Comparison of ENCODE assay signal across 1 cellular context in the genomic region with DNA sequence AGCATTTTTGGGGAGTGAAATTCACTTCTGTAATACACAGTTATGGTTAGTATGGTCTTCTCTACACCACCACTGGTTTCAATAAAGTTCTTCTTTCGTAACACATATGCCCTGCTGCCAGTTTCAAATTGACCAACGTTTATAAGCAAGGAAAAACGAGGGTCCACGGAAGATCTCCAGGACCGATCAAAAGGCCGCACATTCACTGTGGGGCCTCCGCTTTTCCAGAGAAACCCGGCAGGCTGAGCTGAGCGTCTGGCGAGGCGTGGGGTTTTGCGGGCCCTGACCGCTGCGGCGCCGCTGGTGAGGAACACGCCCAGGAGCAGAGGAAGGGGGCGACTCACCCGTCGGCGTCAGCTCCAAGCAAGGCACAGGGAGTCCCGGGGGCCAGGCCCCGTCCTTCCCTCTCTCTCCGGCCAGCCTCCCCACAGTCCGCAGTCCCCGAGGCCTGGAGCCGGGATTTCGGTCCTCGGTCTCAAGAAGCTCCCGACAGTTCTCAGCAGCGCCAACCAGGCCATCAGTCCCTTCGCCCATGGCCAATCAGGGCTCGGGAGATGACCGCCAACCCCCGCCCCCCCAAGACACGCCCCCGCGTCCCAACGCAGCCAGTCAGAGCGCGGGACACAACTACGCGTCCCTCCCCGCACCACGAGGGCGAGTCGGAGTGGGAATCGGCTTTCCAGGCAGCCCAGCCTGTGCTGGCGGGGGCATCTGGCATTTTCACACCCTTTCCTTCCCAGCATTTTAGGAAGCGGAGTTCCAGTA.
TF ChIP-seq lines count a peak whose summit lies in the region.

A gene with protein sequence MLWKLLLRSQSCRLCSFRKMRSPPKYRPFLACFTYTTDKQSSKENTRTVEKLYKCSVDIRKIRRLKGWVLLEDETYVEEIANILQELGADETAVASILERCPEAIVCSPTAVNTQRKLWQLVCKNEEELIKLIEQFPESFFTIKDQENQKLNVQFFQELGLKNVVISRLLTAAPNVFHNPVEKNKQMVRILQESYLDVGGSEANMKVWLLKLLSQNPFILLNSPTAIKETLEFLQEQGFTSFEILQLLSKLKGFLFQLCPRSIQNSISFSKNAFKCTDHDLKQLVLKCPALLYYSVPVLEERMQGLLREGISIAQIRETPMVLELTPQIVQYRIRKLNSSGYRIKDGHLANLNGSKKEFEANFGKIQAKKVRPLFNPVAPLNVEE (minus strand): TSS at position 522 of the 765 bp plus-strand sequence. CDS start 8,432 bp downstream, outside the sequence.

TF ChIP-seq in K562, 482 proteins besides CTCF, POLR2A, EP300 and RAD21 (continued from another document and continues in another):
- TF ChIP-seq ZNF175 (CRISPR knock-in tag; IDR thresholded peaks at IDR 0.05; ENCODE audit: low read depth) (no peak), FIP1L1 (IDR thresholded peaks at IDR 0.05; ENCODE audit: low read depth, low read length, poor library complexity, severe bottlenecking) (no peak), ZNF586 (CRISPR knock-in tag; conservative IDR thresholded peaks at IDR 0.05) (no peak), ZBTB1 (CRISPR knock-in tag; IDR thresholded peaks at IDR 0.05; ENCODE audit: borderline replicate concordance, low read depth) (peak; percentile 63; the same call in 1 of the 2 replicates), RAD51 (IDR thresholded peaks at IDR 0.05; ENCODE audit: borderline replicate concordance, low read depth) (no peak), GTF2A2 (tag; IDR thresholded peaks at IDR 0.05) (no peak), HMGN3 (IDR thresholded peaks at IDR 0.05; ENCODE audit: borderline replicate concordance, extremely low read depth, insufficient read length, low read depth, low read length) (peak; percentile 66), SMARCB1 (IDR thresholded peaks at IDR 0.05; ENCODE audit: insufficient read length, low read depth) (no peak), HNRNPK (IDR thresholded peaks at IDR 0.05; ENCODE audit: low read depth, low read length, poor library complexity, severe bottlenecking) (no peak), ZNF133 (CRISPR knock-in tag; IDR thresholded peaks at IDR 0.05) (no peak), RBFOX2 (IDR thresholded peaks at IDR 0.05; ENCODE audit: low read depth, low read length) (peak; percentile 87), SIN3B (IDR thresholded peaks at IDR 0.05; ENCODE audit: low read depth) (no peak), ZNF589 (CRISPR knock-in tag; IDR thresholded peaks at IDR 0.05; ENCODE audit: low read depth) (no peak), KDM4B (IDR thresholded peaks at IDR 0.05; ENCODE audit: borderline replicate concordance in 2 of 2, low read depth in 1 of 2) (no peak), EGR1 (conservative IDR thresholded peaks at IDR 0.05) (peak; percentile 91), CBFA2T3 (IDR thresholded peaks at IDR 0.05) (no peak), ZNF76 (CRISPR knock-in tag; IDR thresholded peaks at IDR 0.05; ENCODE audit: borderline replicate concordance) (no peak), NR4A1 (CRISPR knock-in tag; IDR thresholded peaks at IDR 0.05) (no peak), NR4A1 (tag; IDR thresholded peaks at IDR 0.05) (no peak; the same call in 1 of the 2 replicates), NELFE (IDR thresholded peaks at IDR 0.05; ENCODE audit: insufficient read depth, insufficient read length) (no peak), ZNF507 (tag; conservative IDR thresholded peaks at IDR 0.05) (no peak)
- TF ChIP-seq, protein P1, sequence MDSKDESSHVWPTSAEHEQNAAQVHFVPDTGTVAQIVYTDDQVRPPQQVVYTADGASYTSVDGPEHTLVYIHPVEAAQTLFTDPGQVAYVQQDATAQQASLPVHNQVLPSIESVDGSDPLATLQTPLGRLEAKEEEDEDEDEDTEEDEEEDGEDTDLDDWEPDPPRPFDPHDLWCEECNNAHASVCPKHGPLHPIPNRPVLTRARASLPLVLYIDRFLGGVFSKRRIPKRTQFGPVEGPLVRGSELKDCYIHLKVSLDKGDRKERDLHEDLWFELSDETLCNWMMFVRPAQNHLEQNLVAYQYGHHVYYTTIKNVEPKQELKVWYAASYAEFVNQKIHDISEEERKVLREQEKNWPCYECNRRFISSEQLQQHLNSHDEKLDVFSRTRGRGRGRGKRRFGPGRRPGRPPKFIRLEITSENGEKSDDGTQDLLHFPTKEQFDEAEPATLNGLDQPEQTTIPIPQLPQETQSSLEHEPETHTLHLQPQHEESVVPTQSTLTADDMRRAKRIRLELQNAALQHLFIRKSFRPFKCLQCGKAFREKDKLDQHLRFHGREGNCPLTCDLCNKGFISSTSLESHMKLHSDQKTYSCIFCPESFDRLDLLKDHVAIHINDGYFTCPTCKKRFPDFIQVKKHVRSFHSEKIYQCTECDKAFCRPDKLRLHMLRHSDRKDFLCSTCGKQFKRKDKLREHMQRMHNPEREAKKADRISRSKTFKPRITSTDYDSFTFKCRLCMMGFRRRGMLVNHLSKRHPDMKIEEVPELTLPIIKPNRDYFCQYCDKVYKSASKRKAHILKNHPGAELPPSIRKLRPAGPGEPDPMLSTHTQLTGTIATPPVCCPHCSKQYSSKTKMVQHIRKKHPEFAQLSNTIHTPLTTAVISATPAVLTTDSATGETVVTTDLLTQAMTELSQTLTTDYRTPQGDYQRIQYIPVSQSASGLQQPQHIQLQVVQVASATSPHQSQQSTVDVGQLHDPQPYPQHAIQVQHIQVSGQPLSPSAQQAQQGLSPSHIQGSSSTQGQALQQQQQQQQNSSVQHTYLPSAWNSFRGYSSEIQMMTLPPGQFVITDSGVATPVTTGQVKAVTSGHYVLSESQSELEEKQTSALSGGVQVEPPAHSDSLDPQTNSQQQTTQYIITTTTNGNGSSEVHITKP (IDR thresholded peaks at IDR 0.05; ENCODE audit: partially characterized antibody) = peak; percentile 27
- TF ChIP-seq, protein P2, sequence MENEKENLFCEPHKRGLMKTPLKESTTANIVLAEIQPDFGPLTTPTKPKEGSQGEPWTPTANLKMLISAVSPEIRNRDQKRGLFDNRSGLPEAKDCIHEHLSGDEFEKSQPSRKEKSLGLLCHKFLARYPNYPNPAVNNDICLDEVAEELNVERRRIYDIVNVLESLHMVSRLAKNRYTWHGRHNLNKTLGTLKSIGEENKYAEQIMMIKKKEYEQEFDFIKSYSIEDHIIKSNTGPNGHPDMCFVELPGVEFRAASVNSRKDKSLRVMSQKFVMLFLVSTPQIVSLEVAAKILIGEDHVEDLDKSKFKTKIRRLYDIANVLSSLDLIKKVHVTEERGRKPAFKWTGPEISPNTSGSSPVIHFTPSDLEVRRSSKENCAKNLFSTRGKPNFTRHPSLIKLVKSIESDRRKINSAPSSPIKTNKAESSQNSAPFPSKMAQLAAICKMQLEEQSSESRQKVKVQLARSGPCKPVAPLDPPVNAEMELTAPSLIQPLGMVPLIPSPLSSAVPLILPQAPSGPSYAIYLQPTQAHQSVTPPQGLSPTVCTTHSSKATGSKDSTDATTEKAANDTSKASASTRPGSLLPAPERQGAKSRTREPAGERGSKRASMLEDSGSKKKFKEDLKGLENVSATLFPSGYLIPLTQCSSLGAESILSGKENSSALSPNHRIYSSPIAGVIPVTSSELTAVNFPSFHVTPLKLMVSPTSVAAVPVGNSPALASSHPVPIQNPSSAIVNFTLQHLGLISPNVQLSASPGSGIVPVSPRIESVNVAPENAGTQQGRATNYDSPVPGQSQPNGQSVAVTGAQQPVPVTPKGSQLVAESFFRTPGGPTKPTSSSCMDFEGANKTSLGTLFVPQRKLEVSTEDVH (IDR thresholded peaks at IDR 0.05; ENCODE audit: low read depth, partially characterized antibody) = no peak
- TF ChIP-seq, protein P3, sequence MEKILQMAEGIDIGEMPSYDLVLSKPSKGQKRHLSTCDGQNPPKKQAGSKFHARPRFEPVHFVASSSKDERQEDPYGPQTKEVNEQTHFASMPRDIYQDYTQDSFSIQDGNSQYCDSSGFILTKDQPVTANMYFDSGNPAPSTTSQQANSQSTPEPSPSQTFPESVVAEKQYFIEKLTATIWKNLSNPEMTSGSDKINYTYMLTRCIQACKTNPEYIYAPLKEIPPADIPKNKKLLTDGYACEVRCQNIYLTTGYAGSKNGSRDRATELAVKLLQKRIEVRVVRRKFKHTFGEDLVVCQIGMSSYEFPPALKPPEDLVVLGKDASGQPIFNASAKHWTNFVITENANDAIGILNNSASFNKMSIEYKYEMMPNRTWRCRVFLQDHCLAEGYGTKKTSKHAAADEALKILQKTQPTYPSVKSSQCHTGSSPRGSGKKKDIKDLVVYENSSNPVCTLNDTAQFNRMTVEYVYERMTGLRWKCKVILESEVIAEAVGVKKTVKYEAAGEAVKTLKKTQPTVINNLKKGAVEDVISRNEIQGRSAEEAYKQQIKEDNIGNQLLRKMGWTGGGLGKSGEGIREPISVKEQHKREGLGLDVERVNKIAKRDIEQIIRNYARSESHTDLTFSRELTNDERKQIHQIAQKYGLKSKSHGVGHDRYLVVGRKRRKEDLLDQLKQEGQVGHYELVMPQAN (IDR thresholded peaks at IDR 0.05; ENCODE audit: borderline replicate concordance) = no peak
- TF ChIP-seq, protein P4, sequence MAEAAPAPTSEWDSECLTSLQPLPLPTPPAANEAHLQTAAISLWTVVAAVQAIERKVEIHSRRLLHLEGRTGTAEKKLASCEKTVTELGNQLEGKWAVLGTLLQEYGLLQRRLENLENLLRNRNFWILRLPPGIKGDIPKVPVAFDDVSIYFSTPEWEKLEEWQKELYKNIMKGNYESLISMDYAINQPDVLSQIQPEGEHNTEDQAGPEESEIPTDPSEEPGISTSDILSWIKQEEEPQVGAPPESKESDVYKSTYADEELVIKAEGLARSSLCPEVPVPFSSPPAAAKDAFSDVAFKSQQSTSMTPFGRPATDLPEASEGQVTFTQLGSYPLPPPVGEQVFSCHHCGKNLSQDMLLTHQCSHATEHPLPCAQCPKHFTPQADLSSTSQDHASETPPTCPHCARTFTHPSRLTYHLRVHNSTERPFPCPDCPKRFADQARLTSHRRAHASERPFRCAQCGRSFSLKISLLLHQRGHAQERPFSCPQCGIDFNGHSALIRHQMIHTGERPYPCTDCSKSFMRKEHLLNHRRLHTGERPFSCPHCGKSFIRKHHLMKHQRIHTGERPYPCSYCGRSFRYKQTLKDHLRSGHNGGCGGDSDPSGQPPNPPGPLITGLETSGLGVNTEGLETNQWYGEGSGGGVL (CRISPR knock-in tag; IDR thresholded peaks at IDR 0.05) = no peak
- TF ChIP-seq, protein P5, sequence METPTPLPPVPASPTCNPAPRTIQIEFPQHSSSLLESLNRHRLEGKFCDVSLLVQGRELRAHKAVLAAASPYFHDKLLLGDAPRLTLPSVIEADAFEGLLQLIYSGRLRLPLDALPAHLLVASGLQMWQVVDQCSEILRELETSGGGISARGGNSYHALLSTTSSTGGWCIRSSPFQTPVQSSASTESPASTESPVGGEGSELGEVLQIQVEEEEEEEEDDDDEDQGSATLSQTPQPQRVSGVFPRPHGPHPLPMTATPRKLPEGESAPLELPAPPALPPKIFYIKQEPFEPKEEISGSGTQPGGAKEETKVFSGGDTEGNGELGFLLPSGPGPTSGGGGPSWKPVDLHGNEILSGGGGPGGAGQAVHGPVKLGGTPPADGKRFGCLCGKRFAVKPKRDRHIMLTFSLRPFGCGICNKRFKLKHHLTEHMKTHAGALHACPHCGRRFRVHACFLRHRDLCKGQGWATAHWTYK (CRISPR knock-in tag; IDR thresholded peaks at IDR 0.05) = peak; percentile 58; the same call in 1 of the 2 replicates
- TF ChIP-seq, protein P6, sequence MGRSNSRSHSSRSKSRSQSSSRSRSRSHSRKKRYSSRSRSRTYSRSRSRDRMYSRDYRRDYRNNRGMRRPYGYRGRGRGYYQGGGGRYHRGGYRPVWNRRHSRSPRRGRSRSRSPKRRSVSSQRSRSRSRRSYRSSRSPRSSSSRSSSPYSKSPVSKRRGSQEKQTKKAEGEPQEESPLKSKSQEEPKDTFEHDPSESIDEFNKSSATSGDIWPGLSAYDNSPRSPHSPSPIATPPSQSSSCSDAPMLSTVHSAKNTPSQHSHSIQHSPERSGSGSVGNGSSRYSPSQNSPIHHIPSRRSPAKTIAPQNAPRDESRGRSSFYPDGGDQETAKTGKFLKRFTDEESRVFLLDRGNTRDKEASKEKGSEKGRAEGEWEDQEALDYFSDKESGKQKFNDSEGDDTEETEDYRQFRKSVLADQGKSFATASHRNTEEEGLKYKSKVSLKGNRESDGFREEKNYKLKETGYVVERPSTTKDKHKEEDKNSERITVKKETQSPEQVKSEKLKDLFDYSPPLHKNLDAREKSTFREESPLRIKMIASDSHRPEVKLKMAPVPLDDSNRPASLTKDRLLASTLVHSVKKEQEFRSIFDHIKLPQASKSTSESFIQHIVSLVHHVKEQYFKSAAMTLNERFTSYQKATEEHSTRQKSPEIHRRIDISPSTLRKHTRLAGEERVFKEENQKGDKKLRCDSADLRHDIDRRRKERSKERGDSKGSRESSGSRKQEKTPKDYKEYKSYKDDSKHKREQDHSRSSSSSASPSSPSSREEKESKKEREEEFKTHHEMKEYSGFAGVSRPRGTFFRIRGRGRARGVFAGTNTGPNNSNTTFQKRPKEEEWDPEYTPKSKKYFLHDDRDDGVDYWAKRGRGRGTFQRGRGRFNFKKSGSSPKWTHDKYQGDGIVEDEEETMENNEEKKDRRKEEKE (IDR thresholded peaks at IDR 0.05; ENCODE audit: borderline replicate concordance in 1 of 2, control insufficient read depth in 1 of 2, low read depth in 2 of 2, low read length in 1 of 2) = no peak
- TF ChIP-seq, protein P7, sequence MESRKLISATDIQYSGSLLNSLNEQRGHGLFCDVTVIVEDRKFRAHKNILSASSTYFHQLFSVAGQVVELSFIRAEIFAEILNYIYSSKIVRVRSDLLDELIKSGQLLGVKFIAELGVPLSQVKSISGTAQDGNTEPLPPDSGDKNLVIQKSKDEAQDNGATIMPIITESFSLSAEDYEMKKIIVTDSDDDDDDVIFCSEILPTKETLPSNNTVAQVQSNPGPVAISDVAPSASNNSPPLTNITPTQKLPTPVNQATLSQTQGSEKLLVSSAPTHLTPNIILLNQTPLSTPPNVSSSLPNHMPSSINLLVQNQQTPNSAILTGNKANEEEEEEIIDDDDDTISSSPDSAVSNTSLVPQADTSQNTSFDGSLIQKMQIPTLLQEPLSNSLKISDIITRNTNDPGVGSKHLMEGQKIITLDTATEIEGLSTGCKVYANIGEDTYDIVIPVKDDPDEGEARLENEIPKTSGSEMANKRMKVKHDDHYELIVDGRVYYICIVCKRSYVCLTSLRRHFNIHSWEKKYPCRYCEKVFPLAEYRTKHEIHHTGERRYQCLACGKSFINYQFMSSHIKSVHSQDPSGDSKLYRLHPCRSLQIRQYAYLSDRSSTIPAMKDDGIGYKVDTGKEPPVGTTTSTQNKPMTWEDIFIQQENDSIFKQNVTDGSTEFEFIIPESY (CRISPR knock-in tag; IDR thresholded peaks at IDR 0.05) = no peak
- TF ChIP-seq, protein P8, sequence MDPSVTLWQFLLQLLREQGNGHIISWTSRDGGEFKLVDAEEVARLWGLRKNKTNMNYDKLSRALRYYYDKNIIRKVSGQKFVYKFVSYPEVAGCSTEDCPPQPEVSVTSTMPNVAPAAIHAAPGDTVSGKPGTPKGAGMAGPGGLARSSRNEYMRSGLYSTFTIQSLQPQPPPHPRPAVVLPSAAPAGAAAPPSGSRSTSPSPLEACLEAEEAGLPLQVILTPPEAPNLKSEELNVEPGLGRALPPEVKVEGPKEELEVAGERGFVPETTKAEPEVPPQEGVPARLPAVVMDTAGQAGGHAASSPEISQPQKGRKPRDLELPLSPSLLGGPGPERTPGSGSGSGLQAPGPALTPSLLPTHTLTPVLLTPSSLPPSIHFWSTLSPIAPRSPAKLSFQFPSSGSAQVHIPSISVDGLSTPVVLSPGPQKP (CRISPR knock-in tag; IDR thresholded peaks at IDR 0.05) = no peak
- TF ChIP-seq, protein P9, sequence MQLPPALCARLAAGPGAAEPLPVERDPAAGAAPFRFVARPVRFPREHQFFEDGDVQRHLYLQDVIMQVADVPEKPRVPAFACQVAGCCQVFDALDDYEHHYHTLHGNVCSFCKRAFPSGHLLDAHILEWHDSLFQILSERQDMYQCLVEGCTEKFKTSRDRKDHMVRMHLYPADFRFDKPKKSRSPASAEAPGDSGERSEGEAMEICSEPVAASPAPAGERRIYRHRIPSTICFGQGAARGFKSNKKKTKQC (CRISPR knock-in tag; IDR thresholded peaks at IDR 0.05) = no peak
